Comparison of ENCODE assay signal across 1 cellular context in genomic region chr16:86494039-86494564, GRCh38.
TF ChIP-seq lines count a peak whose summit lies in the region.

No MANE protein-coding gene starts in this region.

TF ChIP-seq in HepG2, 621 proteins besides CTCF, POLR2A, EP300 and RAD21:
- no peak for TF ChIP-seq ZNF383 (CRISPR knock-in tag; IDR thresholded peaks at IDR 0.05; ENCODE audit: borderline replicate concordance)
- TF ChIP-seq SUZ12 (IDR thresholded peaks at IDR 0.05; ENCODE audit: low read depth, low read length): no peak
- TF ChIP-seq CCAR2 (optimal IDR thresholded peaks at IDR 0.05; ENCODE audit: low read depth, low read length): no peak
- TF ChIP-seq FOXP1 (IDR thresholded peaks at IDR 0.05): no peak
- no peak for TF ChIP-seq FOXP1 (CRISPR knock-in tag; IDR thresholded peaks at IDR 0.05)
- TF ChIP-seq ZNF101 (CRISPR knock-in tag; IDR thresholded peaks at IDR 0.05; ENCODE audit: borderline replicate concordance, low read depth): no peak
- TF ChIP-seq FLYWCH1 (CRISPR knock-in tag; IDR thresholded peaks at IDR 0.05): no peak
- no peak for TF ChIP-seq ATF5 (CRISPR knock-in tag; IDR thresholded peaks at IDR 0.05; ENCODE audit: low read depth)
- no peak for TF ChIP-seq CEBPG (CRISPR knock-in tag; IDR thresholded peaks at IDR 0.05)
- no peak for TF ChIP-seq ZNF282 (IDR thresholded peaks at IDR 0.05; ENCODE audit: partially characterized antibody)
- TF ChIP-seq SIN3A (IDR thresholded peaks at IDR 0.05; ENCODE audit: borderline replicate concordance, low read depth, low read length): no peak
- TF ChIP-seq ZNF672 (CRISPR knock-in tag; IDR thresholded peaks at IDR 0.05): no peak
- no peak for TF ChIP-seq ZNF567 (CRISPR knock-in tag; IDR thresholded peaks at IDR 0.05; ENCODE audit: borderline replicate concordance)
